Comparison of ENCODE assay signal across 21 cellular contexts in the genomic region with DNA sequence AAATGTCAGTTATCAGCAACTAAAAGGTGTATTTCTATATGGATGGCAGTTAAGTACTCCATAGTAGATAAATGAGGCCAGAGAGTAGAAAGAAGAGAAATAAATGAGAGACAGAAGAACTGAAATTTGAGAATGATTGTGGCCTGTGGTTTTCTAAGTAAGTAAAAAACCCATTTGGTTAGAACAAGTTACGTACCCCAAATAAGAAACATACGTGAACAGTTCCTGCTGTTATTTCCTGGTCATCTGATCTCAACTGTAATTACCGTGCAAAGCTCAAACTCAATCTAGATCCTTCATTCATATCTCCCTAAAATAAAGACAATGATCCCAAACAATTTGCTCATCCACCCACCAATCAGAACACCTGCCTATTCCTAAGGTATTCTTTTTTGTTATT.
DNase-seq lines count a peak whose midpoint lies in the region; ATAC-seq, FAIRE-seq and TF ChIP-seq lines count a peak whose summit lies in the region.
"Had no signal": no experiment of that assay in that cellular context is flagged by ENCODE, and none has a peak within 500 bp of the region (broad histone marks: within the 10 kb centered on the region; RNA-seq: fewer than 3 reads in every experiment).

No MANE protein-coding gene starts in this region.

- no peak overlapping the region for H3K4me3 Mint-ChIP-seq in Caco-2 (ENCODE audit: unreplicated experiment)
- no peak overlapping the region for H3K4me3 Mint-ChIP-seq in astrocyte (ENCODE audit: unreplicated experiment)
- H3K4me3 Mint-ChIP-seq in activated T-helper 17 cell treated with anti-CD3 and anti-CD28 coated beads, Interleukin-2, amount 50 U/mL, for 72 hours: no peak overlapping the region
- H3K4me3 Mint-ChIP-seq: activated naive CD4-positive, alpha-beta T cell treated with anti-CD3 and anti-CD28 coated beads, Interleukin-2, amount 10 ng/mL, durations not matched to agents 7 days and 5 days; CD4-positive, alpha-beta T cell; central memory CD8-positive, alpha-beta T cell; natural killer cell had no signal

- H3K36me3 Mint-ChIP-seq in Caco-2 (ENCODE audit: insufficient read depth, unreplicated experiment) (no peaks in the 10 kb centered on the region), astrocyte (ENCODE audit: low read depth, unreplicated experiment) (peaks cover 5% of the 10 kb centered on the region)
- no peaks in the 10 kb centered on the region for H3K36me3 Mint-ChIP-seq in activated T-helper 17 cell treated with anti-CD3 and anti-CD28 coated beads, Interleukin-2, amount 50 U/mL, for 72 hours (ENCODE audit: low read depth)
- H3K36me3 Mint-ChIP-seq: activated naive CD4-positive, alpha-beta T cell treated with anti-CD3 and anti-CD28 coated beads, Interleukin-2, amount 10 ng/mL, durations not matched to agents 7 days and 5 days; natural killer cell had no signal

- no peaks in the 10 kb centered on the region for H3K9me3 ChIP-seq in Caco-2
- no peaks in the 10 kb centered on the region for H3K9me3 ChIP-seq in astrocyte (ENCODE audit: insufficient read depth, low read depth, low read length)
- H3K9me3 ChIP-seq: upper lobe of right lung had no signal

- CTCF ChIA-PET in Caco-2 (lab: Charles Lee): no interaction called here

- BruUV-seq in Caco-2 (replicated peaks; lab: Mats Ljungman, UMichigan): no TSS peak

- H3K9ac ChIP-seq in astrocyte (ENCODE audit: low read length) (no peak overlapping the region), mesendoderm (ENCODE audit: low read length) (no peak overlapping the region)

- H3K4me2 ChIP-seq in astrocyte (ENCODE audit: low read length) (no peak overlapping the region), mesendoderm (ENCODE audit: low read length) (no peak overlapping the region)

- no peak for DNase-seq in Caco-2
- peak; percentile 61 for DNase-seq in NCI-H187 treated with DMSO at 0.1 percent for 48 hours (lab: John Stamatoyannopoulos, UW)
- peak; percentile 14 for DNase-seq in astrocyte (ENCODE audit: low read depth)
- DNase-seq in left kidney (ENCODE audit: low read depth, low spot score): peak; percentile 48
- DNase-seq in NCI-H524 treated with DMSO at 0.1 percent for 48 hours (lab: John Stamatoyannopoulos, UW): no peak
- DNase-seq in D721Med (ENCODE audit: insufficient read length, low spot score): no peak
- no peak for DNase-seq in mesendoderm
- DNase-seq: activated CD4-positive, alpha-beta T cell treated with anti-CD3 and anti-CD28 coated beads for 48 hours; activated naive CD4-positive, alpha-beta T cell treated with anti-CD3 and anti-CD28 coated beads, Interleukin-2, amount 10 ng/mL, durations not matched to agents 7 days and 5 days; activated T-cell treated with anti-CD3 and anti-CD28 coated beads, Interleukin-2, amount 50 U/mL, for 48 hours; CD4-positive, alpha-beta T cell; left cardiac atrium; natural killer cell; NCI-H1694; NCI-H345; NK-92 treated with Interleukin-12 subunit alpha and Interleukin-12 subunit beta, amount 100 ng/mL, for 24 hours; upper lobe of right lung had no signal

- H3K4ac ChIP-seq in mesendoderm (ENCODE audit: low read depth, low read length): no peak overlapping the region

- no peaks in the 10 kb centered on the region for H3K27me3 ChIP-seq in Caco-2 (replicated peaks; ENCODE audit: control insufficient read depth, insufficient read depth, low read length)
- H3K27me3 ChIP-seq in astrocyte (ENCODE audit: insufficient read depth, low read length): no peaks in the 10 kb centered on the region
- no peaks in the 10 kb centered on the region for H3K27me3 ChIP-seq in mesendoderm (ENCODE audit: insufficient read depth, low read length, poor library complexity)
- H3K27me3 ChIP-seq: upper lobe of right lung had no signal

- H2AK5ac ChIP-seq in mesendoderm (ENCODE audit: low read length): no peak overlapping the region

- H3K56ac ChIP-seq in mesendoderm (ENCODE audit: low read length): no peak overlapping the region

- H2BK120ac ChIP-seq in mesendoderm (ENCODE audit: low read depth, low read length): no peak overlapping the region

- H3K4me1 Mint-ChIP-seq in Caco-2 (ENCODE audit: low read depth, unreplicated experiment): peaks cover 21% of the 10 kb centered on the region
- H3K4me1 Mint-ChIP-seq in astrocyte (ENCODE audit: low read depth, unreplicated experiment): peaks cover 17% of the 10 kb centered on the region
- H3K4me1 Mint-ChIP-seq in activated T-helper 17 cell treated with anti-CD3 and anti-CD28 coated beads, Interleukin-2, amount 50 U/mL, for 72 hours: no peaks in the 10 kb centered on the region
- H3K4me1 Mint-ChIP-seq: activated naive CD4-positive, alpha-beta T cell treated with anti-CD3 and anti-CD28 coated beads, Interleukin-2, amount 10 ng/mL, durations not matched to agents 7 days and 5 days; central memory CD8-positive, alpha-beta T cell; natural killer cell had no signal

- H3K4me1 ChIP-seq in Caco-2: peaks cover 22% of the 10 kb centered on the region
- H3K4me1 ChIP-seq in astrocyte (ENCODE audit: insufficient read depth, low read length): no peaks in the 10 kb centered on the region
- H3K4me1 ChIP-seq in mesendoderm (ENCODE audit: control insufficient read depth, low read depth, low read length): no peaks in the 10 kb centered on the region
- H3K4me1 ChIP-seq: upper lobe of right lung had no signal

- no peaks in the 10 kb centered on the region for H3K36me3 ChIP-seq in Caco-2 (ENCODE audit: control insufficient read depth, insufficient read depth, low read length)
- no peaks in the 10 kb centered on the region for H3K36me3 ChIP-seq in astrocyte (ENCODE audit: insufficient read depth, low read length)
- H3K36me3 ChIP-seq in mesendoderm (ENCODE audit: control insufficient read depth, insufficient read depth, low read length): no peaks in the 10 kb centered on the region
- H3K36me3 ChIP-seq: upper lobe of right lung had no signal

- no peak overlapping the region for H4K8ac ChIP-seq in mesendoderm (ENCODE audit: low read depth, low read length)

- H2AFZ ChIP-seq in astrocyte (ENCODE audit: low read depth, low read length): no peak overlapping the region

- no peak overlapping the region for H4K5ac ChIP-seq in mesendoderm (ENCODE audit: low read length)

- no peak for ATAC-seq in activated T-helper 17 cell treated with anti-CD3 and anti-CD28 coated beads, Interleukin-2, amount 50 U/mL, for 72 hours (replicated peaks)
- ATAC-seq: HCT116, natural killer cell, Panc1, upper lobe of right lung had no signal

- H4K20me1 ChIP-seq in astrocyte (ENCODE audit: insufficient read depth, low read length): no peaks in the 10 kb centered on the region

- H3K18ac ChIP-seq in mesendoderm (ENCODE audit: low read length): no peak overlapping the region

- H2BK5ac ChIP-seq in mesendoderm (ENCODE audit: low read length): no peak overlapping the region

- POLR2A ChIA-PET in Caco-2 (lab: Charles Lee): no interaction called here

- H3K27me3 Mint-ChIP-seq in Caco-2 (ENCODE audit: insufficient read depth, unreplicated experiment): no peaks in the 10 kb centered on the region
- no peaks in the 10 kb centered on the region for H3K27me3 Mint-ChIP-seq in astrocyte (ENCODE audit: low read depth, unreplicated experiment)
- no peaks in the 10 kb centered on the region for H3K27me3 Mint-ChIP-seq in activated T-helper 17 cell treated with anti-CD3 and anti-CD28 coated beads, Interleukin-2, amount 50 U/mL, for 72 hours
- H3K27me3 Mint-ChIP-seq: activated naive CD4-positive, alpha-beta T cell treated with anti-CD3 and anti-CD28 coated beads, Interleukin-2, amount 10 ng/mL, durations not matched to agents 7 days and 5 days; CD4-positive, alpha-beta T cell; central memory CD8-positive, alpha-beta T cell had no signal

- H3K9me3 Mint-ChIP-seq in Caco-2 (ENCODE audit: unreplicated experiment) (no peaks in the 10 kb centered on the region), astrocyte (ENCODE audit: unreplicated experiment) (peaks cover 4% of the 10 kb centered on the region)
- no peaks in the 10 kb centered on the region for H3K9me3 Mint-ChIP-seq in activated T-helper 17 cell treated with anti-CD3 and anti-CD28 coated beads, Interleukin-2, amount 50 U/mL, for 72 hours
- H3K9me3 Mint-ChIP-seq: central memory CD8-positive, alpha-beta T cell had no signal

- H2BK15ac ChIP-seq in mesendoderm (replicated peaks; ENCODE audit: low read depth): no peak overlapping the region

- intact Hi-C loops in Caco-2 (cut with micrococcal nuclease; ENCODE audit: unreplicated experiment): no loop called here

- no peaks in the 10 kb centered on the region for H3K79me1 ChIP-seq in mesendoderm (ENCODE audit: low read length)

- no peak overlapping the region for H3K23ac ChIP-seq in mesendoderm (ENCODE audit: low read length)

- WGBS in mesendoderm (ENCODE audit: extremely low coverage, insufficient coverage, low lambda C conversion rate): no CpG with 5 or more reads among the region's 3 CpGs

- H3K4me3 ChIP-seq in Caco-2 (ENCODE audit: low read depth, low read length): no peak overlapping the region
- no peak overlapping the region for H3K4me3 ChIP-seq in astrocyte (ENCODE audit: insufficient read depth, low read depth, low read length)
- H3K4me3 ChIP-seq in mesendoderm (ENCODE audit: low read length): no peak overlapping the region
- H3K4me3 ChIP-seq: upper lobe of right lung had no signal

- H3K27ac ChIP-seq in astrocyte (ENCODE audit: low read depth, low read length) (no peak overlapping the region), mesendoderm (ENCODE audit: low read depth, low read length) (no peak overlapping the region)
- H3K27ac ChIP-seq: upper lobe of right lung had no signal

- no peak for FAIRE-seq in astrocyte (lab: Jason Lieb, UNC)
- no peak for FAIRE-seq in D721Med (lab: Jason Lieb, UNC)

- TF ChIP-seq CTCF in Caco-2 (IDR thresholded peaks at IDR 0.05; ENCODE audit: insufficient read depth in 1 of 2, low read depth in 1 of 2, low read length in 1 of 2, severe bottlenecking in 1 of 2, unreplicated experiment in 1 of 2): no peak
- TF ChIP-seq CTCF in astrocyte (IDR thresholded peaks at IDR 0.05; ENCODE audit: insufficient read depth, low read depth, low read length): no peak
- TF ChIP-seq CTCF in D721Med (IDR thresholded peaks at IDR 0.05; ENCODE audit: insufficient read depth, missing control alignments): no peak

- H3K79me2 ChIP-seq in astrocyte (ENCODE audit: insufficient read depth, low read length): no peaks in the 10 kb centered on the region
- H3K79me2 ChIP-seq in mesendoderm (ENCODE audit: control insufficient read depth, insufficient read depth, low read length): no peaks in the 10 kb centered on the region

- H3K27ac Mint-ChIP-seq in Caco-2 (ENCODE audit: unreplicated experiment) (peak overlapping the region; percentile 80), astrocyte (ENCODE audit: unreplicated experiment) (no peak overlapping the region)
- no peak overlapping the region for H3K27ac Mint-ChIP-seq in activated T-helper 17 cell treated with anti-CD3 and anti-CD28 coated beads, Interleukin-2, amount 50 U/mL, for 72 hours
- H3K27ac Mint-ChIP-seq: activated naive CD4-positive, alpha-beta T cell treated with anti-CD3 and anti-CD28 coated beads, Interleukin-2, amount 10 ng/mL, durations not matched to agents 7 days and 5 days; CD4-positive, alpha-beta T cell; natural killer cell had no signal

Comparison
In these comparisons a context has a peak if more than half of its experiments do, and no peak if none do; other contexts are left out.
1. DNase-seq: peak in NCI-H187 treated with DMSO at 0.1 percent for 48 hours (single experiment), astrocyte (single experiment) and left kidney (single experiment); none in Caco-2 (0 of 2), NCI-H524 treated with DMSO at 0.1 percent for 48 hours (single experiment), D721Med (single experiment) and mesendoderm (single experiment).